In genomic region chr7:98086231-98086855, GRCh38 we compare ENCODE assay signal across 13 cellular contexts.
DNase-seq lines count a peak whose midpoint lies in the region; ATAC-seq lines count a peak whose summit lies in the region.
"Had no signal": no experiment of that assay in that cellular context is flagged by ENCODE, and none has a peak within 500 bp of the region (broad histone marks: within the 10 kb centered on the region; RNA-seq: fewer than 3 reads in every experiment).

No MANE protein-coding gene starts in this region.

- H3K4me3 ChIP-seq in mucosa of rectum (ENCODE audit: low read length in 2 of 2), result no peak overlapping the region
- H3K4me3 ChIP-seq: upper lobe of left lung had no signal

- H3K9me3 ChIP-seq in mucosa of rectum (ENCODE audit: control insufficient read depth in 2 of 2, low read length in 2 of 2), result no peaks in the 10 kb centered on the region
- H3K9me3 ChIP-seq: upper lobe of left lung had no signal

- peak overlapping the region; percentile 39 to 41 for H3K9ac ChIP-seq in mucosa of rectum (ENCODE audit: low read depth in 1 of 2, low read length in 2 of 2)

- peaks cover 16 to 23% of the 10 kb centered on the region in 2 donors for H3K4me1 ChIP-seq in mucosa of rectum (ENCODE audit: control insufficient read depth in 2 of 2, insufficient read depth in 2 of 2, low read length in 2 of 2)
- H3K4me1 ChIP-seq: upper lobe of left lung had no signal

- peak overlapping the region; percentile 81 to 89 for H3K27ac ChIP-seq in mucosa of rectum (ENCODE audit: low read depth in 2 of 2, low read length in 2 of 2)
- H3K27ac ChIP-seq: upper lobe of left lung had no signal

- peak; percentile 74 for DNase-seq in DMS53 (lab: John Stamatoyannopoulos, UW)
- peak; percentile 77 for DNase-seq in NCI-H2029 (lab: John Stamatoyannopoulos, UW)
- peak; percentile 48 for DNase-seq in cerebellar cortex (ENCODE audit: low spot score)
- DNase-seq in HuH-7 (ENCODE audit: low spot score), result no peak
- no peak for DNase-seq in stimulated activated CD4-positive, alpha-beta T cell treated with anti-CD3 and anti-CD28 coated beads, Interleukin-4, amount 100 ng/mL, for 4 hours
- no peak for DNase-seq in NK-92 (lab: John Stamatoyannopoulos, UW; ENCODE audit: unreplicated experiment)
- DNase-seq: activated CD8-positive, alpha-beta T cell treated with anti-CD3 and anti-CD28 coated beads, Interleukin-2, amount 10 ng/mL, durations not matched to agents 7 days and 5 days; effector memory CD8-positive, alpha-beta T cell; NCI-H1105; SHP77 treated with DMSO at 0.1 percent for 48 hours; upper lobe of left lung had no signal

- H3K27me3 ChIP-seq in mucosa of rectum (ENCODE audit: control insufficient read depth in 2 of 2, insufficient read depth in 2 of 2, low read length in 2 of 2), result no peaks in the 10 kb centered on the region
- H3K27me3 ChIP-seq: upper lobe of left lung had no signal

- H3K36me3 ChIP-seq in mucosa of rectum (ENCODE audit: control insufficient read depth in 2 of 2, insufficient read depth in 2 of 2, low read length in 2 of 2), result no peaks in the 10 kb centered on the region
- H3K36me3 ChIP-seq: upper lobe of left lung had no signal

- no peak for ATAC-seq in HG02840 (IDR thresholded peaks at IDR 0.05; ENCODE audit: low FRiP score, unreplicated experiment)
- ATAC-seq: activated CD8-positive, alpha-beta T cell treated with anti-CD3 and anti-CD28 coated beads, Interleukin-2, amount 10 ng/mL, durations not matched to agents 7 days and 5 days; effector memory CD8-positive, alpha-beta T cell had no signal

Comparison
In these comparisons a context has a peak if more than half of its experiments do, and no peak if none do; other contexts are left out.
1. DNase-seq: peak in DMS53 (single experiment), NCI-H2029 (single experiment) and cerebellar cortex (single experiment); none in HuH-7 (single experiment), stimulated activated CD4-positive, alpha-beta T cell treated with anti-CD3 and anti-CD28 coated beads, Interleukin-4, amount 100 ng/mL, for 4 hours (0 of 2) and NK-92 (single experiment).